ENCODE assay signal across 10 cellular contexts in genomic region chr17:1422907-1423306, GRCh38. TPM values are rescaled to one million over a fixed set of nuclear protein-coding genes. Genes with fewer than 3 reads are reported as not detected.
A peak's percentile ranks its signal among the peaks of the same experiment; 100 is the strongest.
DNase-seq lines count a peak whose midpoint lies in the region; ATAC-seq and TF ChIP-seq lines count a peak whose summit lies in the region.
"Had no signal": no experiment of that assay in that cellular context is flagged by ENCODE, and none has a peak within 500 bp of the region (broad histone marks: within the 10 kb centered on the region; RNA-seq: fewer than 3 reads in every experiment).

No MANE protein-coding gene starts in this region.

- H3K9me3 ChIP-seq in AG04450 (ENCODE audit: control insufficient read depth, insufficient read depth, low read length) = no peaks in the 10 kb centered on the region
- no peaks in the 10 kb centered on the region for H3K9me3 ChIP-seq in CD4-positive, alpha-beta memory T cell (ENCODE audit: control insufficient read depth in 1 of 2, low read length in 2 of 2)

- H3K27me3 Mint-ChIP-seq in memory B cell = no peaks in the 10 kb centered on the region
- H3K27me3 Mint-ChIP-seq in CD4-positive, alpha-beta memory T cell = no peaks in the 10 kb centered on the region

- no peaks in the 10 kb centered on the region for H3K4me1 ChIP-seq in CD4-positive, alpha-beta memory T cell (ENCODE audit: insufficient read depth, low read length)

- no peak for TF ChIP-seq CTCF in AG04450 (IDR thresholded peaks at IDR 0.05; ENCODE audit: low read depth, low read length)

- no peak for ATAC-seq in memory B cell (ENCODE audit: low read depth)
- no peak for ATAC-seq in HG02852 (IDR thresholded peaks at IDR 0.05; ENCODE audit: unreplicated experiment)

- peak overlapping the region; percentile 67 for H3K27ac ChIP-seq in AG04450 (ENCODE audit: low read depth, low read length)
- H3K27ac ChIP-seq in CD4-positive, alpha-beta memory T cell (ENCODE audit: low read depth, low read length) = no peak overlapping the region

- intact Hi-C loops in CD4-positive, alpha-beta memory T cell (cut with micrococcal nuclease) = no loop called here

- CTCF ChIA-PET in AG04450 (lab: Charles Lee) = interaction anchor here (1.1 to 2.2 kb wide), 2 partner anchors 52 to 57 kb away, joined by 3 to 12 read pairs; no protein-coding TSS in a partner anchor
- CTCF ChIA-PET in CD4-positive, alpha-beta memory T cell (lab: Charles Lee; ENCODE audit: partially characterized antibody) = interaction anchor here (0.6 kb wide), 1 partner anchor 30 kb away, joined by 3 read pairs; no protein-coding TSS in a partner anchor

- no peaks in the 10 kb centered on the region for H3K27me3 ChIP-seq in AG04450 (ENCODE audit: control insufficient read depth, insufficient read depth, low read length)
- no peaks in the 10 kb centered on the region for H3K27me3 ChIP-seq in CD4-positive, alpha-beta memory T cell (ENCODE audit: insufficient read depth, low read length)

- H3K27ac Mint-ChIP-seq in memory B cell = peak overlapping the region; percentile 14
- peak overlapping the region in 1 of 7 donors; percentile 51 for H3K27ac Mint-ChIP-seq in CD4-positive, alpha-beta memory T cell

- peaks cover 16% of the 10 kb centered on the region for H3K36me3 Mint-ChIP-seq in memory B cell
- peaks cover 16 to 39% of the 10 kb centered on the region in 2 donors for H3K36me3 Mint-ChIP-seq in CD4-positive, alpha-beta memory T cell

- no peaks in the 10 kb centered on the region for H3K9me3 Mint-ChIP-seq in memory B cell
- no peaks in the 10 kb centered on the region for H3K9me3 Mint-ChIP-seq in CD4-positive, alpha-beta memory T cell

- TF ChIP-seq RAD21 in Ishikawa (IDR thresholded peaks at IDR 0.05; ENCODE audit: low read depth) = no peak

- H3K4me3 ChIP-seq in AG04450 (ENCODE audit: low read depth, low read length) = no peak overlapping the region
- H3K4me3 ChIP-seq in CD4-positive, alpha-beta memory T cell (ENCODE audit: low read length in 2 of 2) = no peak overlapping the region

- peak; percentile 25; the same call in 1 of the 2 replicates for TF ChIP-seq EP300 in Ishikawa (IDR thresholded peaks at IDR 0.05; ENCODE audit: borderline replicate concordance)

- DNase-seq in AG04450 (ENCODE audit: low read depth, low spot score) (peak; percentile 87), dedifferentiated amniotic fluid mesenchymal stem cell (ENCODE audit: extremely low spot score) (peak; percentile 89), memory B cell (ENCODE audit: low spot score in 2 of 2) (no peak), NCI-H2227 (lab: John Stamatoyannopoulos, UW; ENCODE audit: unreplicated experiment) (no peak)
- no peak for DNase-seq in CD4-positive, alpha-beta memory T cell
- no peak for DNase-seq in activated effector memory CD4-positive, alpha-beta T cell treated with Interleukin-2 at 50 U/mL for 16 hours
- DNase-seq: cerebellar nuclear complex, RPMI8226 had no signal

- POLR2A ChIA-PET in AG04450 (lab: Yijun Ruan, JAX) = interaction anchor here (0.6 to 0.9 kb wide), 2 partner anchors 9 to 15 kb away, joined by 3 to 6 read pairs; no protein-coding TSS in a partner anchor
- POLR2A ChIA-PET in CD4-positive, alpha-beta memory T cell (lab: Charles Lee; ENCODE audit: partially characterized antibody) = no interaction called here

- peaks cover 2% of the 10 kb centered on the region for H3K4me1 Mint-ChIP-seq in memory B cell
- H3K4me1 Mint-ChIP-seq in CD4-positive, alpha-beta memory T cell = peaks cover 0 to 6% (median 0%) of the 10 kb centered on the region in 4 donors

- H3K4me3 Mint-ChIP-seq in memory B cell = no peak overlapping the region
- H3K4me3 Mint-ChIP-seq in CD4-positive, alpha-beta memory T cell = no peak overlapping the region

- H3K36me3 ChIP-seq in CD4-positive, alpha-beta memory T cell (ENCODE audit: insufficient read depth, low read length) = peaks cover 19% of the 10 kb centered on the region

TF ChIP-seq in Ishikawa, 13 proteins besides CTCF, POLR2A, EP300 and RAD21:
- TF ChIP-seq TAF1 (IDR thresholded peaks at IDR 0.05; ENCODE audit: low read depth) (no peak), CREB1 (IDR thresholded peaks at IDR 0.05; ENCODE audit: low read depth) (no peak), NFIC (IDR thresholded peaks at IDR 0.05) (no peak), USF1 (IDR thresholded peaks at IDR 0.05) (0 out of 2 replicates have a peak, but pooled peaks have one; percentile 12), YY1 (IDR thresholded peaks at IDR 0.05; ENCODE audit: low read depth) (0 out of 2 replicates have a peak, but pooled peaks have one; percentile 16), TEAD4 (IDR thresholded peaks at IDR 0.05) (peak; percentile 72)
- TF ChIP-seq, protein P1, sequence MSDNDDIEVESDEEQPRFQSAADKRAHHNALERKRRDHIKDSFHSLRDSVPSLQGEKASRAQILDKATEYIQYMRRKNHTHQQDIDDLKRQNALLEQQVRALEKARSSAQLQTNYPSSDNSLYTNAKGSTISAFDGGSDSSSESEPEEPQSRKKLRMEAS (IDR thresholded peaks at IDR 0.05) = peak; percentile 50; the same call in 1 of the 2 replicates

RNA-seq across cellular contexts. Expression of gene YWHAE, which starts 22.9 kb away (rescaled TPM):
- polyA plus RNA-seq in AG04450 (2011; rRNA removed) = 884 and 1,187 TPM in 2 replicates
- 735 and 802 TPM in 2 replicates for polyA minus RNA-seq in AG04450 (2011; rRNA and poly(A)+ RNA removed)
- 100 to 1,000 TPM; 142 to 143 TPM for total RNA-seq in CD4-positive, alpha-beta memory T cell
- polyA plus RNA-seq in CD4-positive, alpha-beta memory T cell = 10 to 100 TPM; 54.1 to 56.4 TPM

RNA-seq across cellular contexts. Expression of gene CRK, which starts 33.1 kb away (rescaled TPM):
- 88.1 and 110 TPM in 2 replicates for polyA plus RNA-seq in AG04450 (2011; rRNA removed)
- polyA minus RNA-seq in AG04450 (2011; rRNA and poly(A)+ RNA removed) = 79.3 and 81.6 TPM in 2 replicates
- 10 to 100 TPM; 29.3 to 32.1 TPM for total RNA-seq in CD4-positive, alpha-beta memory T cell
- 10 to 100 TPM; 24.2 to 25.1 TPM for polyA plus RNA-seq in CD4-positive, alpha-beta memory T cell

Comparison
In these comparisons a context has a peak if more than half of its experiments do, and no peak if none do; other contexts are left out.
1. DNase-seq: peak in AG04450 (single experiment) and dedifferentiated amniotic fluid mesenchymal stem cell (single experiment); none in memory B cell (0 of 2), CD4-positive, alpha-beta memory T cell (0 of 5), activated effector memory CD4-positive, alpha-beta T cell treated with Interleukin-2 at 50 U/mL for 16 hours (single experiment) and NCI-H2227 (single experiment).
2. RNA of gene YWHAE, which starts 22.9 kb away (polyA plus RNA-seq): 884 to 1,187 TPM in AG04450; 54.1 to 56.4 TPM in CD4-positive, alpha-beta memory T cell; every median in the first group is over 10 times any median in the second.